In the genomic region with DNA sequence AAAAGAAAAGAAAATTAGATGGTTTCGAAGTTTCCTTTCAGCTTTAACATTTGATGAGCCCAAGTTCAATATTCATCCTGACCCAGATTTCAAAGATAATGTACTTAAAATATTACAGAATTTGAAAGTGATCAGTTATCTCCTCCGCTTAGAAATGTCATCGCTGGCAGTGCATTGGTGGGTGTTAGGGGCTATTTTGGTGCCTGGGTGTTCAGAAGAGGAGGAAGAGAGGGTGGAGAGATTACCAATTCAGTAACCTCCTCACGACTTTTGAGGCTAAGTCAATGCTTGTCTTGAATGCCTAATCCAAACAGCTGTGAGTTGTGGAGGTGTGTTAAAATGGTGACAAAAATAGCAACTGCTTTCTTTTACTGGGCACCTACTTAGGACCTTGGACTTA, we compare ENCODE assay signal across 22 cellular contexts. TPM values are rescaled to one million over a fixed set of nuclear protein-coding genes. Genes with fewer than 3 reads are reported as not detected.
DNase-seq lines count a peak whose midpoint lies in the region; ATAC-seq, FAIRE-seq and TF ChIP-seq lines count a peak whose summit lies in the region.
"Had no signal": no experiment of that assay in that cellular context is flagged by ENCODE, and none has a peak within 500 bp of the region (broad histone marks: within the 10 kb centered on the region; RNA-seq: fewer than 3 reads in every experiment).

No MANE protein-coding gene starts in this region.

- DNase-seq in activated CD8-positive, alpha-beta memory T cell treated with anti-CD3 and anti-CD28 coated beads, Interleukin-2, amount 10 ng/mL, durations not matched to agents 7 days and 5 days: no peak
- DNase-seq in activated CD8-positive, alpha-beta memory T cell treated with anti-CD3 and anti-CD28 coated beads, Interleukin-2, amount 50 U/mL, for 4 hours: no peak
- no peak for DNase-seq in stimulated activated naive CD8-positive, alpha-beta T cell treated with anti-CD3 and anti-CD28 coated beads, Interleukin-15, Interleukin-2, amounts not matched to agents 100 U/mL and 50 U/mL, for 24 hours
- DNase-seq in stimulated activated naive CD8-positive, alpha-beta T cell treated with anti-CD3 and anti-CD28 coated beads, Interleukin-15, amount 100 ng/mL, for 72 hours: no peak
- no peak for DNase-seq in activated naive CD8-positive, alpha-beta T cell treated with anti-CD3 and anti-CD28 coated beads, Interleukin-2, amount 50 U/mL, for 24 hours
- DNase-seq in GM20000 (ENCODE audit: low spot score): no peak
- no peak for DNase-seq in H54 (ENCODE audit: insufficient read length, low spot score)
- DNase-seq: DMS53, GDM1, GM23248, Karpas-422, MV-4-11, NCI-H1105 treated with DMSO at 0.1 percent for 48 hours, NCI-H2029 treated with DMSO at 0.1 percent for 48 hours, NCI-H226, NCI-H524, NCI-H774 had no signal

- peak; percentile 67 for ATAC-seq in activated CD8-positive, alpha-beta memory T cell treated with anti-CD3 and anti-CD28 coated beads, Interleukin-2, amount 10 ng/mL, durations not matched to agents 7 days and 5 days
- peak; percentile 65 for ATAC-seq in stimulated activated naive CD8-positive, alpha-beta T cell treated with anti-CD3 and anti-CD28 coated beads, Interleukin-15, Interleukin-2, amounts not matched to agents 100 U/mL and 50 U/mL, for 24 hours
- no peak for ATAC-seq in stimulated activated naive CD8-positive, alpha-beta T cell treated with anti-CD3 and anti-CD28 coated beads, Interleukin-15, amount 100 ng/mL, for 72 hours
- ATAC-seq in activated naive CD8-positive, alpha-beta T cell treated with anti-CD3 and anti-CD28 coated beads, Interleukin-2, amount 50 U/mL, for 24 hours: peak; percentile 65
- ATAC-seq: A549, Panc1 had no signal

- no peaks in the 10 kb centered on the region for H3K9me3 Mint-ChIP-seq in activated CD8-positive, alpha-beta memory T cell treated with anti-CD3 and anti-CD28 coated beads, Interleukin-2, amount 10 ng/mL, durations not matched to agents 7 days and 5 days (ENCODE audit: low read depth)
- no peaks in the 10 kb centered on the region for H3K9me3 Mint-ChIP-seq in stimulated activated naive CD8-positive, alpha-beta T cell treated with anti-CD3 and anti-CD28 coated beads, Interleukin-15, amount 100 ng/mL, for 72 hours
- H3K9me3 Mint-ChIP-seq in activated naive CD8-positive, alpha-beta T cell treated with anti-CD3 and anti-CD28 coated beads, Interleukin-2, amount 50 U/mL, for 24 hours: no peaks in the 10 kb centered on the region
- H3K9me3 Mint-ChIP-seq: CD14-positive monocyte had no signal

- FAIRE-seq in H54 (lab: Jason Lieb, UNC): no peak
- FAIRE-seq: A549, D721Med had no signal

- TF ChIP-seq CTCF in GM20000 (IDR thresholded peaks at IDR 0.05; ENCODE audit: extremely low read depth, missing control alignments): no peak

- peak overlapping the region; percentile 6 for H3K4me3 Mint-ChIP-seq in activated CD8-positive, alpha-beta memory T cell treated with anti-CD3 and anti-CD28 coated beads, Interleukin-2, amount 10 ng/mL, durations not matched to agents 7 days and 5 days
- no peak overlapping the region for H3K4me3 Mint-ChIP-seq in stimulated activated naive CD8-positive, alpha-beta T cell treated with anti-CD3 and anti-CD28 coated beads, Interleukin-15, amount 100 ng/mL, for 72 hours
- no peak overlapping the region for H3K4me3 Mint-ChIP-seq in activated naive CD8-positive, alpha-beta T cell treated with anti-CD3 and anti-CD28 coated beads, Interleukin-2, amount 50 U/mL, for 24 hours
- H3K4me3 Mint-ChIP-seq: B cell, CD14-positive monocyte had no signal

- no peaks in the 10 kb centered on the region for H3K27me3 Mint-ChIP-seq in activated CD8-positive, alpha-beta memory T cell treated with anti-CD3 and anti-CD28 coated beads, Interleukin-2, amount 10 ng/mL, durations not matched to agents 7 days and 5 days
- H3K27me3 Mint-ChIP-seq in stimulated activated naive CD8-positive, alpha-beta T cell treated with anti-CD3 and anti-CD28 coated beads, Interleukin-15, amount 100 ng/mL, for 72 hours: no peaks in the 10 kb centered on the region
- H3K27me3 Mint-ChIP-seq in activated naive CD8-positive, alpha-beta T cell treated with anti-CD3 and anti-CD28 coated beads, Interleukin-2, amount 50 U/mL, for 24 hours: peaks cover 1% of the 10 kb centered on the region
- H3K27me3 Mint-ChIP-seq: B cell had no signal

- H3K27ac Mint-ChIP-seq in activated CD8-positive, alpha-beta memory T cell treated with anti-CD3 and anti-CD28 coated beads, Interleukin-2, amount 10 ng/mL, durations not matched to agents 7 days and 5 days: peak overlapping the region; percentile 77
- H3K27ac Mint-ChIP-seq in stimulated activated naive CD8-positive, alpha-beta T cell treated with anti-CD3 and anti-CD28 coated beads, Interleukin-15, amount 100 ng/mL, for 72 hours: peak overlapping the region in 1 of 2 donors; percentile 15
- peak overlapping the region; percentile 55 for H3K27ac Mint-ChIP-seq in activated naive CD8-positive, alpha-beta T cell treated with anti-CD3 and anti-CD28 coated beads, Interleukin-2, amount 50 U/mL, for 24 hours
- H3K27ac Mint-ChIP-seq: B cell, CD14-positive monocyte had no signal

- CTCF ChIA-PET in activated CD8-positive, alpha-beta memory T cell treated with anti-CD3 and anti-CD28 coated beads, Interleukin-2, amount 10 ng/mL, durations not matched to agents 7 days and 5 days (lab: Charles Lee): interaction anchor here (1.0 to 1.7 kb wide), 4 partner anchors 13 to 209 kb away, joined by 3 to 4 read pairs (median 4); a partner anchor contains a TSS

- peaks cover 8% of the 10 kb centered on the region for H3K36me3 Mint-ChIP-seq in activated CD8-positive, alpha-beta memory T cell treated with anti-CD3 and anti-CD28 coated beads, Interleukin-2, amount 10 ng/mL, durations not matched to agents 7 days and 5 days
- H3K36me3 Mint-ChIP-seq in activated naive CD8-positive, alpha-beta T cell treated with anti-CD3 and anti-CD28 coated beads, Interleukin-2, amount 50 U/mL, for 24 hours (ENCODE audit: low read depth): no peaks in the 10 kb centered on the region
- H3K36me3 Mint-ChIP-seq: CD14-positive monocyte had no signal

- TF ChIP-seq POLR2A in H54 (IDR thresholded peaks at IDR 0.05; ENCODE audit: low read depth, low read length): no peak

- peaks cover 21% of the 10 kb centered on the region for H3K4me1 Mint-ChIP-seq in activated CD8-positive, alpha-beta memory T cell treated with anti-CD3 and anti-CD28 coated beads, Interleukin-2, amount 10 ng/mL, durations not matched to agents 7 days and 5 days
- H3K4me1 Mint-ChIP-seq in stimulated activated naive CD8-positive, alpha-beta T cell treated with anti-CD3 and anti-CD28 coated beads, Interleukin-15, amount 100 ng/mL, for 72 hours: no peaks in the 10 kb centered on the region
- peaks cover 8% of the 10 kb centered on the region for H3K4me1 Mint-ChIP-seq in activated naive CD8-positive, alpha-beta T cell treated with anti-CD3 and anti-CD28 coated beads, Interleukin-2, amount 50 U/mL, for 24 hours
- H3K4me1 Mint-ChIP-seq: B cell, CD14-positive monocyte had no signal

RNA-seq across cellular contexts. Expression of a gene that starts 13.8 kb away (rescaled TPM):
- 100 to 1,000 TPM; 113 to 176 TPM for total RNA-seq in activated CD8-positive, alpha-beta memory T cell treated with anti-CD3 and anti-CD28 coated beads, Interleukin-2, amount 10 ng/mL, durations not matched to agents 7 days and 5 days

RNA-seq across cellular contexts. Expression of a gene that starts 39.6 kb away (rescaled TPM):
- 10 to 100 TPM; 48.1 to 58.2 TPM for total RNA-seq in activated CD8-positive, alpha-beta memory T cell treated with anti-CD3 and anti-CD28 coated beads, Interleukin-2, amount 10 ng/mL, durations not matched to agents 7 days and 5 days
